ENCODE assay signal across 25 cellular contexts in the genomic region with DNA sequence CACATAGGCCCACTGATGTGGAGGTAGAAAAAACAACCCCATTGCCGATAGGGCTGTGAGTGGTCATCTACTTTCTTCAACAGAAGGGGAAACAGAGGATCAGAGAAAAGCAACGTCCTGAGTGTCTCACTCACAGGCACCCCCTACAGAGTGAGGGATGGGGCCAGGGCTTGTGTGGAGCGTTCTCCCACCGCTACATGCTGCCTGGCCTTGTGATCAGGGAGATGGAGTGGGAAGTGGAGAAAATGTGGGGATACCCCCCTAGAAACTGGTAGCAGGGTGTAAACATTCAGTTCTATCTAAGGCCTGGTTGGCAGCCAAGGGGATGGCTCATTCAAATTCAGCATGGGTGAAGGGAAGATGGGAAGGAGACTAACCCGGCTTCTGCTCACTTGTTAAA.
"Had no signal": no experiment of that assay in that cellular context is flagged by ENCODE, and none has a peak within 500 bp of the region (broad histone marks: within the 10 kb centered on the region; RNA-seq: fewer than 3 reads in every experiment).

No MANE protein-coding gene starts in this region.

- H3K27ac ChIP-seq: colonic mucosa, epithelial cell of prostate, esophagus squamous epithelium, gastrocnemius medialis, heart right ventricle, left lung, lower lobe of right lung had no signal

- H3K36me3 Mint-ChIP-seq: mesothelial cell of epicardium, naive B cell had no signal

- H3K36me3 ChIP-seq: colonic mucosa, esophagus squamous epithelium, gastrocnemius medialis, heart right ventricle, left lung, lower lobe of right lung had no signal

- H3K27ac Mint-ChIP-seq: dendritic cell treated with granulocyte-macrophage colony-stimulating factor and Interleukin-4, amounts not matched to agents 40 ng/mL and 50 ng/mL, for 4 days; effector memory CD8-positive, alpha-beta T cell; endodermal cell; mesothelial cell of epicardium; naive B cell had no signal

- DNase-seq: colonic mucosa; cortex of kidney; effector CD8-positive, alpha-beta T cell; effector memory CD8-positive, alpha-beta T cell; endodermal cell; erythroblast; esophagus squamous epithelium; foreskin fibroblast; foreskin melanocyte; gastrocnemius medialis; glutamatergic neuron; head of caudate nucleus; heart right ventricle; hippocampal formation; left cardiac atrium; left lung; left ventricle myocardium superior; lower lobe of right lung; mesenchymal stem cell; mucosa of descending colon; naive B cell had no signal

- H3K4me3 Mint-ChIP-seq: dendritic cell treated with granulocyte-macrophage colony-stimulating factor and Interleukin-4, amounts not matched to agents 40 ng/mL and 50 ng/mL, for 4 days; effector memory CD8-positive, alpha-beta T cell; endodermal cell; mesothelial cell of epicardium; naive B cell had no signal

- H3K4me1 Mint-ChIP-seq: naive B cell had no signal

- ATAC-seq: effector memory CD8-positive, alpha-beta T cell; esophagus mucosa; gastrocnemius medialis; heart right ventricle; left cardiac atrium; left lung; left ventricle myocardium superior; lower lobe of right lung; mucosa of descending colon had no signal

- H3K27me3 ChIP-seq: colonic mucosa, esophagus squamous epithelium, gastrocnemius medialis, heart right ventricle, left lung had no signal

- H3K9me3 Mint-ChIP-seq: effector memory CD8-positive, alpha-beta T cell had no signal

- H3K27me3 Mint-ChIP-seq: dendritic cell treated with granulocyte-macrophage colony-stimulating factor and Interleukin-4, amounts not matched to agents 40 ng/mL and 50 ng/mL, for 4 days had no signal

- H3K4me1 ChIP-seq: colonic mucosa, left lung, lower lobe of right lung had no signal

- H3K4me3 ChIP-seq: colonic mucosa, esophagus squamous epithelium, gastrocnemius medialis, heart right ventricle, left lung, lower lobe of right lung, mucosa of descending colon had no signal
